Comparison of ENCODE assay signal across 19 cellular contexts in genomic region chr11:69898123-69898522, GRCh38.
DNase-seq lines count a peak whose midpoint lies in the region; ATAC-seq, FAIRE-seq and TF ChIP-seq lines count a peak whose summit lies in the region.
"Had no signal": no experiment of that assay in that cellular context is flagged by ENCODE, and none has a peak within 500 bp of the region (broad histone marks: within the 10 kb centered on the region; RNA-seq: fewer than 3 reads in every experiment).

No MANE protein-coding gene starts in this region.

- H3K36me3 ChIP-seq in kidney (ENCODE audit: control insufficient read depth in 1 of 2, insufficient read depth in 2 of 2, low read length in 2 of 2) = no peaks in the 10 kb centered on the region

- H3K4me3 ChIP-seq in kidney (ENCODE audit: low read length in 2 of 2) = no peak overlapping the region
- H3K4me3 ChIP-seq: GM23248 had no signal

- POLR2A ChIA-PET in WTC11 (lab: Charles Lee) = no interaction called here

- ATAC-seq in WTC11 (no peak), GM18505 (IDR thresholded peaks at IDR 0.05; ENCODE audit: unreplicated experiment) (no peak)

- H3K9me3 ChIP-seq in kidney (ENCODE audit: control insufficient read depth in 1 of 2, low read length in 2 of 2) = no peaks in the 10 kb centered on the region

- peak; percentile 65 for FAIRE-seq in HTR-8/SVneo (lab: Jason Lieb, UNC)
- FAIRE-seq in kidney (lab: Jason Lieb, UNC) = no peak
- FAIRE-seq: G401.6, GM12892, GM19239, H1 had no signal

- no peak for TF ChIP-seq POLR2A in GM18505 (IDR thresholded peaks at IDR 0.05; ENCODE audit: borderline replicate concordance, extremely low read depth, insufficient read depth, insufficient read length)

- no peak overlapping the region for H3K4me3 Mint-ChIP-seq in WTC11
- H3K4me3 Mint-ChIP-seq: CD4-positive, alpha-beta memory T cell had no signal

- no peak overlapping the region for H3K9ac ChIP-seq in kidney (ENCODE audit: low read length in 2 of 2)
- H3K9ac ChIP-seq: GM23248 had no signal

- H3K4me1 Mint-ChIP-seq in WTC11 = peaks cover 7% of the 10 kb centered on the region
- H3K4me1 Mint-ChIP-seq: CD4-positive, alpha-beta memory T cell had no signal

- CTCF ChIA-PET in WTC11 (lab: Charles Lee) = no interaction called here

- DNase-seq in HTR-8/SVneo (ENCODE audit: insufficient read length, low spot score) = no peak
- DNase-seq in WTC11 (ENCODE audit: low spot score) = no peak
- DNase-seq in kidney = peak; percentile 18
- no peak for DNase-seq in NCI-H226
- DNase-seq in NCI-H1694 (lab: John Stamatoyannopoulos, UW) = no peak
- DNase-seq: C1 segment of cervical spinal cord; Calu3; CD4-positive, alpha-beta memory T cell; COR-L47; DMS153; DND-41; GM23248; H7; HCEC 1CT had no signal

- no peaks in the 10 kb centered on the region for H3K4me1 ChIP-seq in kidney (ENCODE audit: control insufficient read depth in 1 of 2, insufficient read depth in 1 of 2, low read depth in 1 of 2, low read length in 2 of 2)

- TF ChIP-seq CTCF in WTC11 (IDR thresholded peaks at IDR 0.05) = no peak
- TF ChIP-seq CTCF in kidney (IDR thresholded peaks at IDR 0.05; ENCODE audit: borderline replicate concordance, extremely low read depth, insufficient read depth) = no peak

- H3K9me3 Mint-ChIP-seq in WTC11 = peaks cover 10% of the 10 kb centered on the region
- H3K9me3 Mint-ChIP-seq: CD4-positive, alpha-beta memory T cell had no signal

- H3K27ac ChIP-seq in kidney (ENCODE audit: low read depth in 2 of 2, low read length in 2 of 2) = no peak overlapping the region
- H3K27ac ChIP-seq: GM23248 had no signal

- H3K36me3 Mint-ChIP-seq in WTC11 = no peaks in the 10 kb centered on the region
- H3K36me3 Mint-ChIP-seq: CD4-positive, alpha-beta memory T cell had no signal

- H3K27ac Mint-ChIP-seq in WTC11 = no peak overlapping the region
- H3K27ac Mint-ChIP-seq: CD4-positive, alpha-beta memory T cell had no signal

- intact Hi-C loops in kidney (cut with DNase I) = no loop called here

- no peaks in the 10 kb centered on the region; the same call in 1 of the 2 replicates for H3K27me3 Mint-ChIP-seq in WTC11 (ENCODE audit: low read depth)

TF ChIP-seq in WTC11, 78 proteins besides CTCF, POLR2A, EP300 and RAD21:
- no peak for TF ChIP-seq E2F1 (CRISPR knock-in tag; IDR thresholded peaks at IDR 0.05)
- peak; percentile 97 for TF ChIP-seq ZNF317 (CRISPR knock-in tag; IDR thresholded peaks at IDR 0.05; ENCODE audit: borderline replicate concordance, low read depth)
